In genomic region chr2:42567389-42567788, GRCh38 we compare ENCODE assay signal across 8 cellular contexts. TPM values are rescaled to one million over a fixed set of nuclear protein-coding genes. Genes with fewer than 3 reads are reported as not detected.
DNase-seq lines count a peak whose midpoint lies in the region; ATAC-seq, FAIRE-seq and TF ChIP-seq lines count a peak whose summit lies in the region.

No MANE protein-coding gene starts in this region.

- H3K56ac ChIP-seq in H1 (replicated peaks; ENCODE audit: insufficient read length, low read depth, low read length), result peak overlapping the region; percentile 34

- WGBS in H1 (ENCODE audit: extremely low coverage in 1 of 2, insufficient coverage in 1 of 2, insufficient read length in 1 of 2, insufficient replicate concordance in 2 of 2, low coverage in 1 of 2, low lambda C conversion rate in 2 of 2, missing lambda C conversion rate in 1 of 2), 2 experiments, result 43% methylated on average over 8 of the region's 8 CpGs; no CpG with 5 or more reads in 1 of the 2 experiments
- WGBS in ovary, 3 donors, result 8 to 17% (median 14%) methylated on average over 8 of the region's 8 CpGs

- TF ChIP-seq POLR2A in H1 (IDR thresholded peaks at IDR 0.05; ENCODE audit: control extremely low read depth in 1 of 2, low read depth in 2 of 2, low read length in 2 of 2) (no peak), ovary (IDR thresholded peaks at IDR 0.05) (no peak)

- peaks cover 26% of the 10 kb centered on the region for H3K4me1 ChIP-seq in CD8-positive, alpha-beta memory T cell (ENCODE audit: insufficient read depth, low read length)
- H3K4me1 ChIP-seq in H1 (replicated peaks in 1 of 4; ENCODE audit: control insufficient read depth in 3 of 4, insufficient read depth in 4 of 4, low read length in 3 of 4) (peaks cover 6 to 14% (median 11%) of the 10 kb centered on the region in 4 experiments), ovary (ENCODE audit: insufficient read depth) (peaks cover 14% of the 10 kb centered on the region)

- no peak overlapping the region for H2AFZ ChIP-seq in H1 (ENCODE audit: low read length)

- peak overlapping the region; percentile 2 for H3K14ac ChIP-seq in H1 (ENCODE audit: insufficient read length)

- peak overlapping the region; percentile 98 for H4K91ac ChIP-seq in H1 (replicated peaks; ENCODE audit: insufficient read length, low read length)

- peak overlapping the region; percentile 79 to 95 for H3K4me2 ChIP-seq in H1 (ENCODE audit: insufficient read depth in 1 of 2, low read depth in 2 of 2, low read length in 2 of 2)

- H2BK15ac ChIP-seq in H1 (ENCODE audit: low read length), result no peak overlapping the region

- peaks cover 4 to 32% of the 10 kb centered on the region in 2 experiments for H3K79me2 ChIP-seq in H1 (ENCODE audit: control insufficient read depth in 1 of 2, insufficient read depth in 2 of 2, low read length in 2 of 2)

- CTCF ChIA-PET in CD8-positive, alpha-beta memory T cell (lab: Charles Lee), result no interaction called here
- CTCF ChIA-PET in H1 (lab: Charles Lee; ENCODE audit: partially characterized antibody), result interaction anchor here (0.7 to 1.4 kb wide), 7 partner anchors 10 to 110 kb away, joined by 3 to 4 read pairs (median 4); no protein-coding TSS in a partner anchor

- H3K4me3 Mint-ChIP-seq in CD8-positive, alpha-beta memory T cell, result peak overlapping the region; percentile 72 to 92 (median 80)

- intact Hi-C loops in ovary (cut with DNase I), result loop anchor here in 1 of 4 donors (1.0 kb wide), 1 partner anchor 54 kb away; no protein-coding TSS in a partner anchor

- POLR2A ChIA-PET in CD8-positive, alpha-beta memory T cell (lab: Charles Lee), result interaction anchor here (1.3 kb wide), 1 partner anchor 11 kb away, joined by 3 read pairs; no protein-coding TSS in a partner anchor
- POLR2A ChIA-PET in H1 (lab: Charles Lee; ENCODE audit: partially characterized antibody), result interaction anchor here (0.7 to 2.8 kb wide), 7 partner anchors 8 to 64 kb away, joined by 3 to 10 read pairs (median 3); no protein-coding TSS in a partner anchor

- TF ChIP-seq EP300 in H1 (IDR thresholded peaks at IDR 0.05; ENCODE audit: borderline replicate concordance in 1 of 2, low read depth in 2 of 2, low read length in 2 of 2) (no peak), ovary (IDR thresholded peaks at IDR 0.05) (no peak)

- no peaks in the 10 kb centered on the region for H3K27me3 Mint-ChIP-seq in CD8-positive, alpha-beta memory T cell

- H3K9me3 Mint-ChIP-seq in CD8-positive, alpha-beta memory T cell, result no peaks in the 10 kb centered on the region

- no peaks in the 10 kb centered on the region for H3K36me3 ChIP-seq in CD8-positive, alpha-beta memory T cell (ENCODE audit: insufficient read depth, low read length)
- H3K36me3 ChIP-seq in KOPT-K1 (ENCODE audit: insufficient read depth, low read length) (peaks cover 18% of the 10 kb centered on the region), H1 (ENCODE audit: control insufficient read depth in 2 of 4, insufficient read depth in 4 of 4, low read length in 3 of 4) (peaks cover 0 to 29% (median 9%) of the 10 kb centered on the region in 4 experiments; a peak in 5 of 8 replicates), ovary (no peaks in the 10 kb centered on the region)

- peaks cover 0 to 6% (median 0%) of the 10 kb centered on the region in 3 donors for H3K36me3 Mint-ChIP-seq in CD8-positive, alpha-beta memory T cell

- H2BK5ac ChIP-seq in H1 (ENCODE audit: low read depth, low read length), result peak overlapping the region; percentile 99

- peaks cover 21 to 26% (median 22%) of the 10 kb centered on the region in 3 donors for H3K4me1 Mint-ChIP-seq in CD8-positive, alpha-beta memory T cell

- H3K9me3 ChIP-seq in CD8-positive, alpha-beta memory T cell (ENCODE audit: low read length), result no peaks in the 10 kb centered on the region
- H3K9me3 ChIP-seq in KOPT-K1 (ENCODE audit: insufficient read depth, low read length, poor library complexity, severe bottlenecking) (no peaks in the 10 kb centered on the region), H1 (ENCODE audit: insufficient read depth in 2 of 2, low read depth in 1 of 2, low read length in 1 of 2) (no peaks in the 10 kb centered on the region), ovary (no peaks in the 10 kb centered on the region)

- no peak for ATAC-seq in HG02588 (IDR thresholded peaks at IDR 0.05; ENCODE audit: unreplicated experiment)
- ATAC-seq in HG03432 (IDR thresholded peaks at IDR 0.05; ENCODE audit: unreplicated experiment), result no peak

- H2BK12ac ChIP-seq in H1 (ENCODE audit: low read depth, low read length), result peak overlapping the region; percentile 99

- H2BK20ac ChIP-seq in H1 (ENCODE audit: low read length), result peak overlapping the region; percentile 80

- no peak overlapping the region for H3K23ac ChIP-seq in H1 (ENCODE audit: insufficient read length)

- TF ChIP-seq RAD21 in H1 (IDR thresholded peaks at IDR 0.05 in 1 of 2, conservative IDR thresholded peaks at IDR 0.05 in 1 of 2; ENCODE audit: low read depth in 2 of 2, low read length in 2 of 2), result no peak

- no peak overlapping the region for H4K8ac ChIP-seq in H1 (ENCODE audit: extremely low read depth, insufficient read depth, low read length)

- H3K27ac ChIP-seq in CD8-positive, alpha-beta memory T cell (ENCODE audit: low read depth, low read length), result no peak overlapping the region
- peak overlapping the region; percentile 100 for H3K27ac ChIP-seq in KOPT-K1 (ENCODE audit: low read depth, low read length, poor library complexity, severe bottlenecking)
- H3K27ac ChIP-seq in H1 (ENCODE audit: low read depth, low read length), result peak overlapping the region; percentile 68
- H3K27ac ChIP-seq in ovary, result peak overlapping the region; percentile 99

- peak in 1 of 5 donors; percentile 7 for DNase-seq in CD8-positive, alpha-beta memory T cell
- DNase-seq in H1 (ENCODE audit: low read depth in 1 of 2, low spot score in 2 of 2) (no peak), ovary (no peak), nucleus accumbens (lab: John Stamatoyannopoulos, UW) (no peak), LoVo (ENCODE audit: low spot score) (no peak)

- H2AK5ac ChIP-seq in H1 (ENCODE audit: low read depth, low read length), result no peak overlapping the region; the same call in 1 of the 2 replicates

- no peak overlapping the region for H3K4me3 ChIP-seq in CD8-positive, alpha-beta memory T cell (ENCODE audit: low read length)
- H3K4me3 ChIP-seq in H1 (ENCODE audit: extremely low read depth in 1 of 4, insufficient read depth in 2 of 4, low read depth in 3 of 4, low read length in 4 of 4), result peak overlapping the region in 2 of 4 experiments; percentile 53 to 81; a peak in 4 of 8 replicates
- no peak overlapping the region for H3K4me3 ChIP-seq in ovary

- H3K79me1 ChIP-seq in H1 (ENCODE audit: low read depth, low read length), result no peaks in the 10 kb centered on the region

- no peak for FAIRE-seq in H1 (lab: Jason Lieb, UNC)

- H3K27me3 ChIP-seq in CD8-positive, alpha-beta memory T cell (ENCODE audit: insufficient read depth, low read length, poor library complexity, severe bottlenecking), result no peaks in the 10 kb centered on the region
- H3K27me3 ChIP-seq in H1 (replicated peaks in 1 of 4; ENCODE audit: control insufficient read depth in 3 of 4, extremely low read depth in 1 of 4, insufficient read depth in 3 of 4, low read length in 3 of 4) (no peaks in the 10 kb centered on the region), ovary (no peaks in the 10 kb centered on the region)

- TF ChIP-seq CTCF in H1 (IDR thresholded peaks at IDR 0.05; ENCODE audit: control extremely low read depth in 1 of 3, insufficient read depth in 1 of 3, low read depth in 1 of 3, low read length in 3 of 3), result no peak
- no peak for TF ChIP-seq CTCF in ovary (IDR thresholded peaks at IDR 0.05)

- H3K27ac Mint-ChIP-seq in CD8-positive, alpha-beta memory T cell, result peak overlapping the region; percentile 20 to 93 (median 62)

- H4K20me1 ChIP-seq in H1 (replicated peaks in 1 of 2; ENCODE audit: control insufficient read depth in 1 of 2, insufficient read depth in 2 of 2, low read length in 2 of 2), result no peaks in the 10 kb centered on the region

- peak overlapping the region; percentile 91 for H2BK120ac ChIP-seq in H1 (replicated peaks; ENCODE audit: low read depth, low read length)

- H3K23me2 ChIP-seq in H1 (ENCODE audit: low read depth, low read length), result peaks cover 4% of the 10 kb centered on the region; the same call in 1 of the 2 replicates

- H4K5ac ChIP-seq in H1 (ENCODE audit: insufficient read length, low read depth, low read length), result peak overlapping the region; percentile 94

- peak overlapping the region in 1 of 4 experiments; percentile 50; a peak in 4 of 7 replicates for H3K9ac ChIP-seq in H1 (replicated peaks in 1 of 4; ENCODE audit: extremely low read depth in 1 of 4, low read depth in 3 of 4, low read length in 3 of 4)

- H3K4ac ChIP-seq in H1 (replicated peaks; ENCODE audit: insufficient read length, low read depth, low read length), result peak overlapping the region; percentile 98

- H3K18ac ChIP-seq in H1 (ENCODE audit: extremely low read depth, low read length), result peak overlapping the region; percentile 99

TF ChIP-seq in H1, 55 proteins besides CTCF, POLR2A, EP300 and RAD21:
- TF ChIP-seq TEAD4 (IDR thresholded peaks at IDR 0.05; ENCODE audit: low read depth, low read length) (0 out of 2 replicates have a peak, but pooled peaks have one; percentile 13), SP4 (IDR thresholded peaks at IDR 0.05; ENCODE audit: low read length) (no peak), CHD1 (IDR thresholded peaks at IDR 0.05; ENCODE audit: low read depth, low read length) (no peak)

RNA-seq across cellular contexts. Expression of gene MTA3, which starts 1.0 kb away (rescaled TPM):
- 10 to 100 TPM; 20.0 to 24.1 TPM for total RNA-seq in CD8-positive, alpha-beta memory T cell
- polyA plus RNA-seq in CD8-positive, alpha-beta memory T cell, result 7.9 TPM
- 184 and 197 TPM in 2 replicates for total RNA-seq in H1 (2021; fragmentation: NEBNext Ultra II Directional; extraction: Animal tissue kit (Norgen Biotek cat#: 25700))
- polyA plus RNA-seq in H1 (2011; rRNA removed) (106 and 125 TPM in 2 replicates), ovary (10 to 100 TPM; 55.2 to 87.5 TPM)
- 153 TPM for polyA plus RNA-seq in H1 (2011; cell fraction: cytosol; rRNA removed)
- polyA plus RNA-seq in H1 (2011; cell fraction: nucleus; rRNA removed), result 79.8 TPM
- 146 to 179 TPM (median 156 TPM) in 4 replicates for polyA plus RNA-seq in H1 (2012, experiment 1 of 2)
- polyA plus RNA-seq in H1 (2012, experiment 2 of 2), result 33.2 TPM
- 117 TPM for polyA plus RNA-seq in H1 (2013, experiment 1 of 2)
- polyA plus RNA-seq in H1 (2013, experiment 2 of 2), result 125 TPM
- 124 and 135 TPM in 2 replicates for polyA minus RNA-seq in H1 (2011; rRNA and poly(A)+ RNA removed)
- polyA minus RNA-seq in H1 (2011; cell fraction: cytosol; rRNA and poly(A)+ RNA removed), result 72.2 TPM
- polyA minus RNA-seq in H1 (2011; cell fraction: nucleus; rRNA and poly(A)+ RNA removed), result 120 TPM
- total RNA-seq in ovary, result 10 to 100 TPM; 31.9 to 86.6 (median 61.0) TPM
